ENCODE assay signal across 8 cellular contexts in the genomic region with DNA sequence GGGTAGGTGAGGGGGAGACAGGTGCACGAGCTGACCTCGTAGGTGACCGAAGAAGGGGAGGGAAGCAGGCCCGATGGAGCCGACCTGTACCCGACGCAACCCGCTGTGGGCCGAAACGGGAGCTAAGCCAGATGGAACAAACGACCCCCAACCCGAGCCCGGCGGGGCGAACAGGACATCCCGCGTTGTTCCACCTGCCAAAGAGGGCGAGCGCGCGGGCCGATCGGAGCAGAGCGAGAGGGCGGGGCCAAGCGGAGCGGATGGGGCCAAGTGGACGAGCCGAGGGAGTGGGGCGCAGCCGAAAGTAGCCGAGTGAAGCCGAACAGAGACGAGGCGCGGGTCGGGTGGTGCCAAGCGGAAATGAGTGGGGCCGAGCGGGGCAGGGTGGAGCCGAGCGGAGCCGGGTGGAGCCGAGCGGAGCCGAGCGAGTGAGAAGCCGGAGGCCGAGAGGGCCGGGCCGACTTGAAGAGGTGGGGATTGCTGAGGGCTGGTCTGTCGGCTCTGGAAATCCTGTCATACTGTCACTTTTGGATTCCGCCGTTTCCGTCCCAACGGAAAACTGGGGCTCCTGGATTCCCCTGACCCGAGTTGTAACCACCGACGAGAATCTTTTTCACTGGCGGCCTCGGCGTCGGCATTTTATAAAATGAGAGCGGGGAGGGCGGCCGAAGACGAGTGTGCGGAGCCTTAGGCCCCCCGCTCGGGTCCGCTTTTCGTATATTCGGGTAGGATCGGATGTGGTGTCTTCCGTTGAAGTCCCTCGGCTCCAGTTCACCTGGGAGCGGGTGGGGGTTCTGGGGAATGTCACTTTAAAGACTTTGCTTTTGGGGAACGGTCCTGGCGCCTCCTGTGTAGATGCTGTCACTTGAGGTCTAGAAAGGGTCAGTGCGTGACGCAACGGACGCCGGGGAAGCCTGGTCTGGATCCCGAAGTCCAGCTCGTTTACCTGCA. TPM values are rescaled to one million over a fixed set of nuclear protein-coding genes. Genes with fewer than 3 reads are reported as not detected.
DNase-seq lines count a peak whose midpoint lies in the region; ATAC-seq and TF ChIP-seq lines count a peak whose summit lies in the region.

No MANE protein-coding gene starts in this region.

- H3K4me1 ChIP-seq in DND-41 (ENCODE audit: insufficient read depth, low read length) (peaks cover 28% of the 10 kb centered on the region), heart left ventricle (peaks cover 0 to 27% (median 12%) of the 10 kb centered on the region in 12 donors), transverse colon (peaks cover 4 to 18% (median 9%) of the 10 kb centered on the region in 4 donors)

- intact Hi-C loops in heart left ventricle (cut with DNase I), result loop anchor here (1.0 to 10.0 kb wide), 13 partner anchors 217 to 572 kb away; a partner anchor contains a TSS
- intact Hi-C loops in transverse colon (cut with DNase I; ENCODE audit: low total_unique reads), result no loop called here

- no peaks in the 10 kb centered on the region for H3K9me3 ChIP-seq in DND-41 (ENCODE audit: insufficient read depth, low read length, severe bottlenecking)
- H3K9me3 ChIP-seq in heart left ventricle, result peaks cover 0 to 13% (median 2%) of the 10 kb centered on the region in 12 donors
- no peaks in the 10 kb centered on the region for H3K9me3 ChIP-seq in transverse colon

- ATAC-seq in DND-41 (ENCODE audit: insufficient read depth, low read depth), result peak; percentile 98
- peak; percentile 92 for ATAC-seq in GM21737 (IDR thresholded peaks at IDR 0.05; ENCODE audit: unreplicated experiment)
- ATAC-seq in heart left ventricle, result peak; percentile 99

- H3K4me3 ChIP-seq in DND-41 (ENCODE audit: low read depth in 1 of 2, low read length in 2 of 2) (peak overlapping the region; percentile 8 to 57; a peak in 3 of 4 replicates), heart left ventricle (peak overlapping the region; percentile 32 to 78 (median 66)), transverse colon (peak overlapping the region; percentile 39 to 61 (median 48))

- H4K20me1 ChIP-seq in DND-41 (ENCODE audit: insufficient read depth, low read length), result no peaks in the 10 kb centered on the region

- in situ Hi-C loops in KBM-7 (cut with MboI; ENCODE audit: low pct_unique_long_range_greater_than_20kb, low sequenced_read_pairs), result no loop called here
- in situ Hi-C loops in transverse colon (cut with MboI; ENCODE audit: low pct_ligation_motif_present in 1 of 4, low pct_unique_long_range_greater_than_20kb in 1 of 4, low sequenced_read_pairs in 3 of 4), result loop anchor here in 3 of 4 donors (10.0 to 25.0 kb wide), 6 partner anchors 229 to 569 kb away; a partner anchor contains a TSS

- no peaks in the 10 kb centered on the region for H3K36me3 ChIP-seq in DND-41 (ENCODE audit: insufficient read depth, low read length)
- no peaks in the 10 kb centered on the region for H3K36me3 ChIP-seq in heart left ventricle
- H3K36me3 ChIP-seq in transverse colon, result no peaks in the 10 kb centered on the region

- H2AFZ ChIP-seq in DND-41 (ENCODE audit: low read depth, low read length), result peak overlapping the region; percentile 78

- peak; percentile 91 for DNase-seq in DND-41
- DNase-seq in KBM-7, result peak; percentile 32
- DNase-seq in SW480 (ENCODE audit: low spot score), result peak; percentile 87
- DNase-seq in amniotic epithelial cell (ENCODE audit: low read depth), result peak; percentile 69
- DNase-seq in heart left ventricle, result peak; percentile 93 to 97 (median 94)
- DNase-seq in pons (ENCODE audit: low spot score), result peak; percentile 74
- peak; percentile 96 for DNase-seq in transverse colon

- whole genome bisulfite sequencing in heart left ventricle, 4 donors, result 1 to 2% (median 1%) methylated on average over 77 to 86 of the region's 86 CpGs
- WGBS in transverse colon (ENCODE audit: low coverage in 1 of 2), 2 donors, result 3% methylated on average over 86 of the region's 86 CpGs; no CpG with 5 or more reads in 1 of the 2 donors

- TF ChIP-seq EP300 in transverse colon (IDR thresholded peaks at IDR 0.05; ENCODE audit: low read depth), result no peak

- peak overlapping the region; percentile 59 for H3K9ac ChIP-seq in DND-41 (ENCODE audit: low read depth, low read length)

- TF ChIP-seq CTCF in DND-41 (IDR thresholded peaks at IDR 0.05; ENCODE audit: borderline replicate concordance, extremely low read depth, low read length, poor library complexity, severe bottlenecking) (no peak), heart left ventricle (IDR thresholded peaks at IDR 0.05) (no peak), transverse colon (IDR thresholded peaks at IDR 0.05) (no peak)

- peak overlapping the region; percentile 25; the same call in 1 of the 2 replicates for H3K27ac ChIP-seq in DND-41 (ENCODE audit: low read length)
- peak overlapping the region in 9 of 12 donors; percentile 22 to 83 (median 66) for H3K27ac ChIP-seq in heart left ventricle
- peak overlapping the region; percentile 42 to 76 (median 62) for H3K27ac ChIP-seq in transverse colon

- peaks cover 32% of the 10 kb centered on the region for H3K27me3 ChIP-seq in DND-41 (ENCODE audit: insufficient read depth, low read length, poor library complexity)
- no peaks in the 10 kb centered on the region for H3K27me3 ChIP-seq in heart left ventricle
- H3K27me3 ChIP-seq in transverse colon, result no peaks in the 10 kb centered on the region

- H3K79me2 ChIP-seq in DND-41 (ENCODE audit: insufficient read depth, low read length), result no peaks in the 10 kb centered on the region

- peak overlapping the region; percentile 75 for H3K4me2 ChIP-seq in DND-41 (ENCODE audit: insufficient read depth, low read length)

- TF ChIP-seq POLR2A in heart left ventricle (IDR thresholded peaks at IDR 0.05) (peak; percentile 18 to 80), transverse colon (IDR thresholded peaks at IDR 0.05) (peak; percentile 70)

RNA-seq across cellular contexts. Expression of a gene that starts 15.6 kb away (rescaled TPM):
- total RNA-seq in heart left ventricle, result not detected
- not detected for polyA plus RNA-seq in heart left ventricle
- not detected for total RNA-seq in transverse colon

Comparison
In these comparisons a context has a peak if more than half of its experiments do, and no peak if none do; other contexts are left out.
1. Peak in every context shown above with its lines: DNase-seq, ATAC-seq, H3K4me3 ChIP-seq and H3K27ac ChIP-seq.
2. DNase-seq: peak in every context shown above with its lines; median percentile 96 in transverse colon; 94 in heart left ventricle; 91 in DND-41; 87 in SW480; 74 in pons; 69 in amniotic epithelial cell; 32 in KBM-7.